In the genomic region with DNA sequence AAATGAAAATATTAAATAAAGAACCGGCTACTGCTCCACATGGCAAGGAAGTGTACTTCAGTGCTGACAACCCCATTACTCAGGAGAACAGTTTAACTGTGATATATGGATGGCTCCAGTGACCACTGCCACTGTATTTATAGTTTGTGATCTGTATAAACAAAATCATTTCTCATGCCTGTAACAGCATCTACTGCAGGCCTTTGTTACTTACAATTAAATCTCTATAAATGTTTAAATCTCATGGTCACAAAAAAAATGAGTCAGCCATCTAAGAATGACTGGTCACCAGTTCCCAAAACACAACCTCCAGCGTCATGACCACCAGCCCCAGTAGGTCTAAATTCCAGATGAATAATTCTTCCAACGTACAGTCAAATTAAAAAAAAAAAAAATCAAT, we compare ENCODE assay signal across 13 cellular contexts. TPM values are rescaled to one million over a fixed set of nuclear protein-coding genes. Genes with fewer than 3 reads are reported as not detected.
DNase-seq lines count a peak whose midpoint lies in the region; ATAC-seq, FAIRE-seq and TF ChIP-seq lines count a peak whose summit lies in the region.
"Had no signal": no experiment of that assay in that cellular context is flagged by ENCODE, and none has a peak within 500 bp of the region (broad histone marks: within the 10 kb centered on the region; RNA-seq: fewer than 3 reads in every experiment).

No MANE protein-coding gene starts in this region.

- no peak for TF ChIP-seq CTCF in CD4-positive, alpha-beta T cell (IDR thresholded peaks at IDR 0.05)
- TF ChIP-seq CTCF in K562 (IDR thresholded peaks at IDR 0.05 in 2 of 3, conservative IDR thresholded peaks at IDR 0.05 in 1 of 3; ENCODE audit: insufficient read depth in 2 of 3, low read depth in 1 of 3, low read length in 3 of 3) (no peak), mesothelial cell of epicardium (IDR thresholded peaks at IDR 0.05; ENCODE audit: unreplicated experiment) (no peak), psoas muscle (IDR thresholded peaks at IDR 0.05) (no peak)

- H3K4me2 ChIP-seq in K562 (ENCODE audit: insufficient read depth, low read length), result no peak overlapping the region

- TF ChIP-seq RAD21 in K562 (CRISPR knock-in tag; conservative IDR thresholded peaks at IDR 0.05 in 1 of 2, IDR thresholded peaks at IDR 0.05 in 1 of 2), result no peak

- no peak overlapping the region for H3K27ac ChIP-seq in CD4-positive, alpha-beta T cell (ENCODE audit: low read depth, low read length)
- no peak overlapping the region for H3K27ac ChIP-seq in K562 (ENCODE audit: extremely low read depth, low read depth, low read length)
- H3K27ac ChIP-seq in psoas muscle, result no peak overlapping the region
- no peak overlapping the region for H3K27ac ChIP-seq in small intestine (ENCODE audit: low read depth in 1 of 2, low read length in 1 of 2)
- H3K27ac ChIP-seq: left lung had no signal

- peak overlapping the region; percentile 91 for H3K27ac Mint-ChIP-seq in CD4-positive, alpha-beta T cell
- peak overlapping the region; percentile 37 for H3K27ac Mint-ChIP-seq in mesothelial cell of epicardium
- H3K27ac Mint-ChIP-seq: activated B cell treated with CpG ODN at 0.5 μM for 24 hours had no signal

- H3K27me3 ChIP-seq in CD4-positive, alpha-beta T cell (ENCODE audit: control insufficient read depth, insufficient read depth, low read length), result no peaks in the 10 kb centered on the region
- H3K27me3 ChIP-seq in K562 (ENCODE audit: control insufficient read depth in 2 of 2, insufficient read depth in 2 of 2, low read length in 2 of 2), result no peaks in the 10 kb centered on the region
- H3K27me3 ChIP-seq in psoas muscle (ENCODE audit: insufficient read depth in 3 of 3, low read length in 2 of 3), result no peaks in the 10 kb centered on the region
- H3K27me3 ChIP-seq in small intestine (ENCODE audit: control insufficient read depth in 2 of 2, insufficient read depth in 2 of 2, low read length in 2 of 2), result no peaks in the 10 kb centered on the region
- H3K27me3 ChIP-seq: left lung had no signal

- peak overlapping the region; percentile 23 for H3K4me3 Mint-ChIP-seq in CD4-positive, alpha-beta T cell
- H3K4me3 Mint-ChIP-seq in mesothelial cell of epicardium, result no peak overlapping the region
- H3K4me3 Mint-ChIP-seq: activated B cell treated with CpG ODN at 0.5 μM for 24 hours had no signal

- H3K4me1 ChIP-seq in K562 (replicated peaks in 1 of 2; ENCODE audit: control insufficient read depth in 2 of 2, insufficient read depth in 2 of 2, low read length in 2 of 2) (peaks cover 0 to 4% of the 10 kb centered on the region in 2 experiments; a peak in 1 of 5 replicates), psoas muscle (no peaks in the 10 kb centered on the region), small intestine (ENCODE audit: control insufficient read depth in 2 of 2, insufficient read depth in 1 of 2, low read depth in 1 of 2, low read length in 1 of 2) (no peaks in the 10 kb centered on the region)

- H3K4me3 ChIP-seq in K562, result no peak overlapping the region
- H3K4me3 ChIP-seq in psoas muscle, result no peak overlapping the region
- no peak overlapping the region for H3K4me3 ChIP-seq in small intestine (ENCODE audit: low read depth in 1 of 2, low read length in 2 of 2)
- H3K4me3 ChIP-seq: left lung had no signal

- FAIRE-seq in K562 (lab: Jason Lieb, UNC) (no peak), small intestine (lab: Jason Lieb, UNC) (no peak)

- POLR2A ChIA-PET in CD4-positive, alpha-beta T cell (lab: Charles Lee), result interaction anchor here (0.6 to 0.7 kb wide), 2 partner anchors 10 to 23 kb away, joined by 3 to 4 read pairs; no protein-coding TSS in a partner anchor
- POLR2A ChIA-PET in K562 (lab: Yijun Ruan, JAX), result no interaction called here

- 24% methylated on average over 3 of the region's 3 CpGs for WGBS in K562 (ENCODE audit: insufficient coverage, low coverage, missing lambda C conversion rate)
- 51 to 71% (median 53%) methylated on average over 3 of the region's 3 CpGs for WGBS in psoas muscle, 3 donors
- WGBS in small intestine, 3 donors, result 30 to 55% (median 40%) methylated on average over 3 of the region's 3 CpGs

- no peak for ATAC-seq in CD4-positive, alpha-beta T cell (ENCODE audit: poor library complexity)
- ATAC-seq in K562, result no peak
- no peak for ATAC-seq in GM19463 (IDR thresholded peaks at IDR 0.05; ENCODE audit: unreplicated experiment)
- ATAC-seq in psoas muscle, result no peak
- ATAC-seq: left lung had no signal

- DNase-seq in CD4-positive, alpha-beta T cell, result no peak
- peak; percentile 84 for DNase-seq in LHCN-M2 (ENCODE audit: low read depth)
- DNase-seq in K562 (ENCODE audit: extremely low read depth in 1 of 4, low spot score in 3 of 4), result no peak
- no peak for DNase-seq in mesothelial cell of epicardium (ENCODE audit: low spot score in 2 of 2, unreplicated experiment in 2 of 2)
- no peak for DNase-seq in dedifferentiated amniotic fluid mesenchymal stem cell (ENCODE audit: extremely low spot score)
- no peak for DNase-seq in psoas muscle
- DNase-seq in small intestine, result no peak
- DNase-seq: activated B cell treated with CpG ODN at 0.5 μM for 24 hours, GDM1, left lung, NCI-H1694, OCI-M1 had no signal

- BruUV-seq in K562 (replicated peaks; lab: Mats Ljungman, UMichigan), result no TSS peak

- no peaks in the 10 kb centered on the region for H3K9me3 ChIP-seq in CD4-positive, alpha-beta T cell (ENCODE audit: control insufficient read depth, low read length)
- H3K9me3 ChIP-seq in K562 (replicated peaks; ENCODE audit: control insufficient read depth, insufficient read depth, low read depth, low read length), result no peaks in the 10 kb centered on the region
- no peaks in the 10 kb centered on the region for H3K9me3 ChIP-seq in psoas muscle
- no peaks in the 10 kb centered on the region for H3K9me3 ChIP-seq in small intestine (ENCODE audit: control insufficient read depth, low read depth)
- H3K9me3 ChIP-seq: left lung had no signal

- no peak overlapping the region for H3K9ac ChIP-seq in K562 (ENCODE audit: insufficient read depth in 1 of 2, low read depth in 2 of 2, low read length in 2 of 2)

- no peaks in the 10 kb centered on the region for H3K27me3 Mint-ChIP-seq in CD4-positive, alpha-beta T cell
- no peaks in the 10 kb centered on the region for H3K27me3 Mint-ChIP-seq in mesothelial cell of epicardium (ENCODE audit: low read depth)
- H3K27me3 Mint-ChIP-seq: activated B cell treated with CpG ODN at 0.5 μM for 24 hours had no signal

- no peaks in the 10 kb centered on the region for H3K79me2 ChIP-seq in K562 (ENCODE audit: control insufficient read depth, insufficient read depth, low read length)

- H3K4me1 Mint-ChIP-seq in CD4-positive, alpha-beta T cell (ENCODE audit: low read depth), result peaks cover 83% of the 10 kb centered on the region
- H3K4me1 Mint-ChIP-seq in mesothelial cell of epicardium, result peaks cover 15% of the 10 kb centered on the region

- CTCF ChIA-PET in CD4-positive, alpha-beta T cell (lab: Charles Lee), result no interaction called here
- CTCF ChIA-PET in K562 (lab: Yijun Ruan, JAX; ENCODE audit: low intra/inter-chr PET ratio), result no interaction called here

- H3K36me3 ChIP-seq in K562 (ENCODE audit: control insufficient read depth, insufficient read depth, low read length) (no peaks in the 10 kb centered on the region), psoas muscle (ENCODE audit: insufficient read depth in 1 of 2, low read depth in 1 of 2) (no peaks in the 10 kb centered on the region), small intestine (ENCODE audit: control insufficient read depth in 2 of 2, insufficient read depth in 2 of 2, low read length in 2 of 2) (no peaks in the 10 kb centered on the region)
- H3K36me3 ChIP-seq: left lung had no signal

- no peaks in the 10 kb centered on the region for H4K20me1 ChIP-seq in K562 (replicated peaks; ENCODE audit: control insufficient read depth, insufficient read depth, low read length)

- no peaks in the 10 kb centered on the region for H3K9me3 Mint-ChIP-seq in CD4-positive, alpha-beta T cell
- no peaks in the 10 kb centered on the region for H3K9me3 Mint-ChIP-seq in mesothelial cell of epicardium
- H3K9me3 Mint-ChIP-seq: activated B cell treated with CpG ODN at 0.5 μM for 24 hours had no signal

- TF ChIP-seq POLR2A in K562 (conservative IDR thresholded peaks at IDR 0.05), result no peak

- intact Hi-C loops in CD4-positive, alpha-beta T cell (cut with DNase I, micrococcal nuclease), result no loop called here
- intact Hi-C loops in K562 (cut with micrococcal nuclease) (no loop called here), psoas muscle (cut with DNase I) (no loop called here)

- H2AFZ ChIP-seq in K562 (ENCODE audit: low read depth, low read length), result no peak overlapping the region

- H3K36me3 Mint-ChIP-seq in CD4-positive, alpha-beta T cell (ENCODE audit: low read depth), result peaks cover 48% of the 10 kb centered on the region
- H3K36me3 Mint-ChIP-seq in mesothelial cell of epicardium, result peaks cover 7% of the 10 kb centered on the region

- in situ Hi-C loops in K562 (cut with MboI), result no loop called here

- no peaks in the 10 kb centered on the region for H3K9me1 ChIP-seq in K562 (ENCODE audit: control insufficient read depth, insufficient read depth, low read length)

- TF ChIP-seq EP300 in K562 (IDR thresholded peaks at IDR 0.05; ENCODE audit: low read length), result no peak

RNA-seq across cellular contexts. Expression of a gene that starts 24.6 kb away (rescaled TPM):
- 100 to 1,000 TPM; 115 to 123 TPM for total RNA-seq in CD4-positive, alpha-beta T cell
- total RNA-seq in LHCN-M2 (2014; rRNA removed), result 6.7 and 15.6 TPM in 2 replicates
- 4.7 TPM for polyA plus RNA-seq in LHCN-M2 (2012)
- 17.1 and 21.7 TPM in 2 replicates for total RNA-seq in K562 (2011; cell fraction: chromatin; rRNA removed; ENCODE audit: low replicate concordance)
- 10.0 TPM in 2 replicates for total RNA-seq in K562 (2011; cell fraction: nucleolus; rRNA removed)
- 14.9 and 22.2 TPM in 2 replicates for total RNA-seq in K562 (2011; cell fraction: nucleoplasm; rRNA removed)
- 1.9 and 2.9 TPM in 2 replicates for total RNA-seq in K562 (2014; rRNA removed)
- total RNA-seq in K562 (2014; rRNA removed; fragmentation: Illumina TruSeq; extraction: Trizol), result 5.2 and 5.4 TPM in 2 replicates
- 4.6 TPM in 2 replicates for total RNA-seq in K562 (2015; rRNA removed; fragmentation: Illumina TruSeq; extraction: Trizol)
- total RNA-seq in K562 (2021), result 7.2 and 7.9 TPM in 2 replicates
- polyA plus RNA-seq in K562 (2011; rRNA removed), result 6.5 and 7.6 TPM in 2 replicates
- 3.7 and 5.7 TPM in 2 replicates for polyA plus RNA-seq in K562 (2011; cell fraction: cytosol; rRNA removed)
- 4.2 and 5.2 TPM in 2 replicates for polyA plus RNA-seq in K562 (2011; cell fraction: nucleus; rRNA removed)
- 2.9 TPM in 2 replicates for polyA plus RNA-seq in K562 (2012)
- 3.7 TPM in 2 replicates for polyA plus RNA-seq in K562 (2014; fragmentation: Illumina TruSeq; extraction: Trizol)
- polyA plus RNA-seq in K562 (2014; fragmentation: Nextera tagmentation; extraction: Ambion mirVana), result 1 to 10 TPM; 1.4 to 2.7 TPM
- polyA plus RNA-seq in K562 (2014; rRNA removed), result 3.1 and 3.6 TPM in 2 replicates
- 9.3 and 10.0 TPM in 2 replicates for polyA minus RNA-seq in K562 (2011; rRNA and poly(A)+ RNA removed)
- 4.6 and 6.7 TPM in 2 replicates for polyA minus RNA-seq in K562 (2011; cell fraction: cytosol; rRNA and poly(A)+ RNA removed)
- 3.4 and 10.7 TPM in 2 replicates for polyA minus RNA-seq in K562 (2011; cell fraction: nucleus; rRNA and poly(A)+ RNA removed)
- 87.6 to 91.0 TPM (median 89.5 TPM) in 3 replicates for total RNA-seq in mesothelial cell of epicardium
- total RNA-seq in psoas muscle, result 1 to 10 TPM; 2.7 to 8.6 (median 4.3) TPM
- polyA plus RNA-seq in psoas muscle, result 1 to 10 TPM in 2 of 3 donors, under 1 TPM in 1; 0.70 to 1.8 (median 1.7) TPM
- polyA plus RNA-seq in small intestine, result 10 to 100 TPM in 1 of 3 donors, 1 to 10 TPM in 2; 1.9 to 13.1 (median 2.0) TPM
